Comparison of ENCODE assay signal across 1 cellular context in the genomic region with DNA sequence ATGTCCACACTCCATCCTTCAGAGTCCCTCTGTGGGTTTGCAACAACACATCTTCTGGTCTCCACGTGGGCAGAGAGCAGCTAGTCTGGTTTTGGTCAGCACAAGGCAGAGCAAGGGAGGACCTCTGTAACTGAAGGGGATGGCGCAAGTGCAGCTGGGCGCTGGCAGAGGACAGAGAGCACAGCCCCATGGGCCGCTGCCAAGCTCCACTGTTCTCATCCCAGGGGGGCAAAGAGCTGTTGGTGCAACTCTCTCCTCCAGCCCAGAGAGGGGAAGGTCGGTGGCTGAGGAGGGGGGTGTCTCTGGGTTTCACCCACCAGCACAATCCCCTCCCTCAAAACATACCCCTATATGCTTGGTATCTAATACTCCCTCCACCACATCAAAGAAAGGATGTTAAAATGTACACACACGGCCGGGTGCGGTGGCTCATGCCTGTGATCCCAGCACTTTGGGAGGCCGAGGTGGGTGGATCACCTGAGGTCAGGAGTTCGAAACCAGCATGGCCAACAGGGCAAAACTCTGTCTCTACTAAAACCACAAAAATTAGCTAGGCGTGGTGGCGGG.
TF ChIP-seq lines count a peak whose summit lies in the region.

No MANE protein-coding gene starts in this region.

TF ChIP-seq in HepG2, 621 proteins besides CTCF, POLR2A, EP300 and RAD21 (continued from another document and continues in another):
- TF ChIP-seq, protein P1, sequence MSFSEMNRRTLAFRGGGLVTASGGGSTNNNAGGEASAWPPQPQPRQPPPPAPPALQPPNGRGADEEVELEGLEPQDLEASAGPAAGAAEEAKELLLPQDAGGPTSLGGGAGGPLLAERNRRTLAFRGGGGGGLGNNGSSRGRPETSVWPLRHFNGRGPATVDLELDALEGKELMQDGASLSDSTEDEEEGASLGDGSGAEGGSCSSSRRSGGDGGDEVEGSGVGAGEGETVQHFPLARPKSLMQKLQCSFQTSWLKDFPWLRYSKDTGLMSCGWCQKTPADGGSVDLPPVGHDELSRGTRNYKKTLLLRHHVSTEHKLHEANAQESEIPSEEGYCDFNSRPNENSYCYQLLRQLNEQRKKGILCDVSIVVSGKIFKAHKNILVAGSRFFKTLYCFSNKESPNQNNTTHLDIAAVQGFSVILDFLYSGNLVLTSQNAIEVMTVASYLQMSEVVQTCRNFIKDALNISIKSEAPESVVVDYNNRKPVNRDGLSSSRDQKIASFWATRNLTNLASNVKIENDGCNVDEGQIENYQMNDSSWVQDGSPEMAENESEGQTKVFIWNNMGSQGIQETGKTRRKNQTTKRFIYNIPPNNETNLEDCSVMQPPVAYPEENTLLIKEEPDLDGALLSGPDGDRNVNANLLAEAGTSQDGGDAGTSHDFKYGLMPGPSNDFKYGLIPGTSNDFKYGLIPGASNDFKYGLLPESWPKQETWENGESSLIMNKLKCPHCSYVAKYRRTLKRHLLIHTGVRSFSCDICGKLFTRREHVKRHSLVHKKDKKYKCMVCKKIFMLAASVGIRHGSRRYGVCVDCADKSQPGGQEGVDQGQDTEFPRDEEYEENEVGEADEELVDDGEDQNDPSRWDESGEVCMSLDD (CRISPR knock-in tag; IDR thresholded peaks at IDR 0.05; ENCODE audit: borderline replicate concordance): no peak
- TF ChIP-seq ZNF432 (CRISPR knock-in tag; IDR thresholded peaks at IDR 0.05; ENCODE audit: borderline replicate concordance): no peak
- TF ChIP-seq FOSL1 (CRISPR knock-in tag; IDR thresholded peaks at IDR 0.05; ENCODE audit: borderline replicate concordance): no peak
- no peak for TF ChIP-seq ELF1 (CRISPR knock-in tag; IDR thresholded peaks at IDR 0.05)
- no peak for TF ChIP-seq CCAR2 (optimal IDR thresholded peaks at IDR 0.05; ENCODE audit: low read depth, low read length)
- TF ChIP-seq ZNF382 (CRISPR knock-in tag; IDR thresholded peaks at IDR 0.05; ENCODE audit: borderline replicate concordance): no peak
- no peak for TF ChIP-seq ZNF160 (CRISPR knock-in tag; IDR thresholded peaks at IDR 0.05)
- TF ChIP-seq MYPOP (CRISPR knock-in tag; IDR thresholded peaks at IDR 0.05): no peak; the same call in 1 of the 2 replicates
- TF ChIP-seq, protein P2, sequence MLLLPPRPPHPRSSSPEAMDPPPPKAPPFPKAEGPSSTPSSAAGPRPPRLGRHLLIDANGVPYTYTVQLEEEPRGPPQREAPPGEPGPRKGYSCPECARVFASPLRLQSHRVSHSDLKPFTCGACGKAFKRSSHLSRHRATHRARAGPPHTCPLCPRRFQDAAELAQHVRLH (CRISPR knock-in tag; IDR thresholded peaks at IDR 0.05; ENCODE audit: borderline replicate concordance, low read depth): peak; percentile 40; the same call in 1 of the 2 replicates
- TF ChIP-seq RAD51 (IDR thresholded peaks at IDR 0.05; ENCODE audit: borderline replicate concordance): no peak
- TF ChIP-seq RARA (CRISPR knock-in tag; IDR thresholded peaks at IDR 0.05): peak; percentile 61; the same call in 1 of the 2 replicates
- TF ChIP-seq ZNF292 (CRISPR knock-in tag; IDR thresholded peaks at IDR 0.05; ENCODE audit: borderline replicate concordance, low read depth): peak; percentile 77
- TF ChIP-seq FIP1L1 (IDR thresholded peaks at IDR 0.05; ENCODE audit: borderline replicate concordance, insufficient read depth, low read depth, low read length): no peak
- TF ChIP-seq ZBTB7A (CRISPR knock-in tag; IDR thresholded peaks at IDR 0.05): peak; percentile 90
- TF ChIP-seq ZNF598 (CRISPR knock-in tag; IDR thresholded peaks at IDR 0.05; ENCODE audit: borderline replicate concordance): no peak
- no peak for TF ChIP-seq SP4 (CRISPR knock-in tag; IDR thresholded peaks at IDR 0.05)
- peak; percentile 49; the same call in 1 of the 2 replicates for TF ChIP-seq ERF (CRISPR knock-in tag; IDR thresholded peaks at IDR 0.05)
- TF ChIP-seq ZNF44 (CRISPR knock-in tag; IDR thresholded peaks at IDR 0.05): no peak
- no peak for TF ChIP-seq WIZ (CRISPR knock-in tag; IDR thresholded peaks at IDR 0.05)
- no peak for TF ChIP-seq CREB1 (IDR thresholded peaks at IDR 0.05)
- no peak for TF ChIP-seq CREB1 (CRISPR knock-in tag; IDR thresholded peaks at IDR 0.05)
- TF ChIP-seq MIER3 (CRISPR knock-in tag; IDR thresholded peaks at IDR 0.05; ENCODE audit: borderline replicate concordance): no peak
- 0 out of 2 replicates have a peak, but pooled peaks have one; percentile 22 for TF ChIP-seq ARNTL (CRISPR knock-in tag; IDR thresholded peaks at IDR 0.05)
- TF ChIP-seq RFXANK (CRISPR knock-in tag; IDR thresholded peaks at IDR 0.05): no peak
- no peak for TF ChIP-seq IKZF4 (CRISPR knock-in tag; IDR thresholded peaks at IDR 0.05; ENCODE audit: borderline replicate concordance, low read depth, not compliant biosample characterization)
- no peak for TF ChIP-seq MAZ (IDR thresholded peaks at IDR 0.05; ENCODE audit: borderline replicate concordance, low read depth, low read length)
- no peak for TF ChIP-seq MAZ (CRISPR knock-in tag; IDR thresholded peaks at IDR 0.05; ENCODE audit: low read depth)
- TF ChIP-seq ZNF607 (CRISPR knock-in tag; IDR thresholded peaks at IDR 0.05; ENCODE audit: borderline replicate concordance): peak; percentile 24; the same call in 1 of the 2 replicates
- TF ChIP-seq SP1 (IDR thresholded peaks at IDR 0.05): no peak
- no peak for TF ChIP-seq SP1 (CRISPR knock-in tag; IDR thresholded peaks at IDR 0.05)
- TF ChIP-seq HOMEZ (CRISPR knock-in tag; IDR thresholded peaks at IDR 0.05; ENCODE audit: low read depth): no peak
- TF ChIP-seq HNRNPUL1 (IDR thresholded peaks at IDR 0.05; ENCODE audit: low read depth, low read length): no peak
- TF ChIP-seq, protein P3, sequence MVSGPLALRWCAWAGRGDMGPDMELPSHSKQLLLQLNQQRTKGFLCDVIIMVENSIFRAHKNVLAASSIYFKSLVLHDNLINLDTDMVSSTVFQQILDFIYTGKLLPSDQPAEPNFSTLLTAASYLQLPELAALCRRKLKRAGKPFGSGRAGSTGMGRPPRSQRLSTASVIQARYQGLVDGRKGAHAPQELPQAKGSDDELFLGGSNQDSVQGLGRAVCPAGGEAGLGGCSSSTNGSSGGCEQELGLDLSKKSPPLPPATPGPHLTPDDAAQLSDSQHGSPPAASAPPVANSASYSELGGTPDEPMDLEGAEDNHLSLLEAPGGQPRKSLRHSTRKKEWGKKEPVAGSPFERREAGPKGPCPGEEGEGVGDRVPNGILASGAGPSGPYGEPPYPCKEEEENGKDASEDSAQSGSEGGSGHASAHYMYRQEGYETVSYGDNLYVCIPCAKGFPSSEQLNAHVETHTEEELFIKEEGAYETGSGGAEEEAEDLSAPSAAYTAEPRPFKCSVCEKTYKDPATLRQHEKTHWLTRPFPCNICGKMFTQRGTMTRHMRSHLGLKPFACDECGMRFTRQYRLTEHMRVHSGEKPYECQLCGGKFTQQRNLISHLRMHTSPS (CRISPR knock-in tag; IDR thresholded peaks at IDR 0.05; ENCODE audit: low read depth): peak; percentile 97
- no peak for TF ChIP-seq ZNF75D (CRISPR knock-in tag; IDR thresholded peaks at IDR 0.05; ENCODE audit: borderline replicate concordance)
- TF ChIP-seq ZBTB26 (CRISPR knock-in tag; IDR thresholded peaks at IDR 0.05; ENCODE audit: borderline replicate concordance): peak; percentile 50; the same call in 1 of the 2 replicates
- peak; percentile 46; the same call in 1 of the 2 replicates for TF ChIP-seq HMG20B (CRISPR knock-in tag; conservative IDR thresholded peaks at IDR 0.05)
- no peak for TF ChIP-seq KLF9 (CRISPR knock-in tag; IDR thresholded peaks at IDR 0.05; ENCODE audit: low read depth)
- TF ChIP-seq ZFP36 (IDR thresholded peaks at IDR 0.05; ENCODE audit: borderline replicate concordance, low read depth, low read length, partially characterized antibody): no peak
- no peak for TF ChIP-seq XRCC5 (optimal IDR thresholded peaks at IDR 0.05; ENCODE audit: low read length)
- TF ChIP-seq, protein P4, sequence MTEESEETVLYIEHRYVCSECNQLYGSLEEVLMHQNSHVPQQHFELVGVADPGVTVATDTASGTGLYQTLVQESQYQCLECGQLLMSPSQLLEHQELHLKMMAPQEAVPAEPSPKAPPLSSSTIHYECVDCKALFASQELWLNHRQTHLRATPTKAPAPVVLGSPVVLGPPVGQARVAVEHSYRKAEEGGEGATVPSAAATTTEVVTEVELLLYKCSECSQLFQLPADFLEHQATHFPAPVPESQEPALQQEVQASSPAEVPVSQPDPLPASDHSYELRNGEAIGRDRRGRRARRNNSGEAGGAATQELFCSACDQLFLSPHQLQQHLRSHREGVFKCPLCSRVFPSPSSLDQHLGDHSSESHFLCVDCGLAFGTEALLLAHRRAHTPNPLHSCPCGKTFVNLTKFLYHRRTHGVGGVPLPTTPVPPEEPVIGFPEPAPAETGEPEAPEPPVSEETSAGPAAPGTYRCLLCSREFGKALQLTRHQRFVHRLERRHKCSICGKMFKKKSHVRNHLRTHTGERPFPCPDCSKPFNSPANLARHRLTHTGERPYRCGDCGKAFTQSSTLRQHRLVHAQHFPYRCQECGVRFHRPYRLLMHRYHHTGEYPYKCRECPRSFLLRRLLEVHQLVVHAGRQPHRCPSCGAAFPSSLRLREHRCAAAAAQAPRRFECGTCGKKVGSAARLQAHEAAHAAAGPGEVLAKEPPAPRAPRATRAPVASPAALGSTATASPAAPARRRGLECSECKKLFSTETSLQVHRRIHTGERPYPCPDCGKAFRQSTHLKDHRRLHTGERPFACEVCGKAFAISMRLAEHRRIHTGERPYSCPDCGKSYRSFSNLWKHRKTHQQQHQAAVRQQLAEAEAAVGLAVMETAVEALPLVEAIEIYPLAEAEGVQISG (CRISPR knock-in tag; IDR thresholded peaks at IDR 0.05): no peak
- TF ChIP-seq MAFK (conservative IDR thresholded peaks at IDR 0.05 in 1 of 2, IDR thresholded peaks at IDR 0.05 in 1 of 2; ENCODE audit: low read length in 2 of 2): no peak
- no peak for TF ChIP-seq ZNF639 (CRISPR knock-in tag; conservative IDR thresholded peaks at IDR 0.05)
- peak; percentile 91 for TF ChIP-seq ZNF687 (CRISPR knock-in tag; IDR thresholded peaks at IDR 0.05)
